ENCODE assay signal across 14 cellular contexts in the genomic region with DNA sequence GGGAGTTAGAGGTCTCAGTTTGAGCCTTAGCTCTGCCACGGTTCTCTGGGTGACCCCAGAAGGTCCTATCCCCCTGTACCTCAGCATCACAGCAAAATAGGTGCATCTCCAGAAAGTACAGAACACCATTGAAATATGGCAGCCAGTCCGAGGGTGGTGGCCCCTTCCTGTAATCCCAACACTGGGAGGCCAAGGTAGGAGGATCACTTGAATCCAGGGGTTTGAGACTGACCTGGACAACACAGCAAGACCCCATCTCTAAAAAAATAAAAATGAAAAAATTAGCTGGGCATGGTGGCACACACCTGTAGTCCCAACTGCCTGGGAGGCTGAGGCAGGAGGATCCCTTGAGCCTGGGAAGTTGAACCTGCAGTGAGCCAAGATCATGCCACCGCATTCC. TPM values are rescaled to one million over a fixed set of nuclear protein-coding genes. Genes with fewer than 3 reads are reported as not detected.
DNase-seq lines count a peak whose midpoint lies in the region; FAIRE-seq and TF ChIP-seq lines count a peak whose summit lies in the region.
"Had no signal": no experiment of that assay in that cellular context is flagged by ENCODE, and none has a peak within 500 bp of the region (broad histone marks: within the 10 kb centered on the region; RNA-seq: fewer than 3 reads in every experiment).

No MANE protein-coding gene starts in this region.

- no peak overlapping the region for H3K4ac ChIP-seq in H1 (replicated peaks; ENCODE audit: insufficient read length, low read depth, low read length)

- H2AFZ ChIP-seq in SU-DHL-6 (ENCODE audit: low read depth, low read length, severe bottlenecking) = no peak overlapping the region
- no peak overlapping the region for H2AFZ ChIP-seq in H1 (ENCODE audit: low read length)
- H2AFZ ChIP-seq: GM23248 had no signal

- in situ Hi-C loops in G401 (cut with HindIII; ENCODE audit: low sequenced_read_pairs) = no loop called here

- H3K23ac ChIP-seq in H1 (ENCODE audit: insufficient read length) = no peak overlapping the region

- H3K27me3 ChIP-seq in A673 (replicated peaks; ENCODE audit: insufficient read depth, low read depth, low read length, poor library complexity) = no peaks in the 10 kb centered on the region
- no peaks in the 10 kb centered on the region for H3K27me3 ChIP-seq in SU-DHL-6 (ENCODE audit: low read length)
- H3K27me3 ChIP-seq in H1 (replicated peaks in 1 of 4; ENCODE audit: control insufficient read depth in 3 of 4, extremely low read depth in 1 of 4, insufficient read depth in 3 of 4, low read length in 3 of 4) = no peaks in the 10 kb centered on the region; a peak in 2 of 7 replicates

- no TSS peak for BruUV-seq in A673 (replicated peaks; lab: Mats Ljungman, UMichigan)

- peak overlapping the region; percentile 27; the same call in 1 of the 2 replicates for H2BK20ac ChIP-seq in H1 (ENCODE audit: low read length)

- H3K4me1 ChIP-seq in A673 (ENCODE audit: insufficient read depth, low read length, poor library complexity, severe bottlenecking) (peaks cover 47% of the 10 kb centered on the region), HEK293 (ENCODE audit: control insufficient read depth, insufficient read depth, low read length) (no peaks in the 10 kb centered on the region), H1 (replicated peaks in 1 of 4; ENCODE audit: control insufficient read depth in 3 of 4, insufficient read depth in 4 of 4, low read length in 3 of 4) (peaks cover 0 to 11% (median 0%) of the 10 kb centered on the region in 4 experiments; a peak in 4 of 7 replicates)

- TF ChIP-seq POLR2A in H1 (IDR thresholded peaks at IDR 0.05; ENCODE audit: control extremely low read depth in 1 of 2, low read depth in 2 of 2, low read length in 2 of 2) = no peak

- TF ChIP-seq CTCF in A673 (conservative IDR thresholded peaks at IDR 0.05; ENCODE audit: low read depth, low read length) = no peak
- TF ChIP-seq CTCF in HEK293 (tag by site-specific recombination; IDR thresholded peaks at IDR 0.05) = no peak
- TF ChIP-seq CTCF in SU-DHL-6 (IDR thresholded peaks at IDR 0.05; ENCODE audit: insufficient read depth, low read length, poor library complexity, severe bottlenecking) = no peak
- TF ChIP-seq CTCF in H1 (IDR thresholded peaks at IDR 0.05; ENCODE audit: control extremely low read depth in 1 of 3, insufficient read depth in 1 of 3, low read depth in 1 of 3, low read length in 3 of 3) = no peak

- POLR2A ChIA-PET in A673 (lab: Charles Lee; ENCODE audit: low non-redundant PET) (interaction anchor here (0.6 kb wide), 1 partner anchor 345 kb away, joined by 4 read pairs; no protein-coding TSS in a partner anchor), HEK293 (lab: Yijun Ruan, JAX) (no interaction called here), H1 (lab: Charles Lee; ENCODE audit: partially characterized antibody) (interaction anchor here (1.2 to 1.4 kb wide), 2 partner anchors 9 to 436 kb away, joined by 3 read pairs; a partner anchor contains a TSS)

- no peaks in the 10 kb centered on the region for H3K79me1 ChIP-seq in H1 (ENCODE audit: low read depth, low read length)

- H3F3A ChIP-seq in SU-DHL-6 (ENCODE audit: insufficient read depth) = peaks cover 43% of the 10 kb centered on the region

- no peak overlapping the region for H2AK5ac ChIP-seq in H1 (ENCODE audit: low read depth, low read length)

- peak overlapping the region; percentile 48 for H3K27ac ChIP-seq in A673 (ENCODE audit: low read depth, low read length, poor library complexity, severe bottlenecking)
- H3K27ac ChIP-seq in HEK293 (ENCODE audit: extremely low read depth, low read depth, low read length) = no peak overlapping the region
- peak overlapping the region; percentile 14 for H3K27ac ChIP-seq in SU-DHL-6 (ENCODE audit: low read depth, low read length)
- no peak overlapping the region for H3K27ac ChIP-seq in H1 (ENCODE audit: low read depth, low read length)
- H3K27ac ChIP-seq: GM23248, KMS-11 had no signal

- H3K79me2 ChIP-seq in SU-DHL-6 (ENCODE audit: insufficient read depth, low read length) (no peaks in the 10 kb centered on the region), H1 (ENCODE audit: control insufficient read depth in 1 of 2, insufficient read depth in 2 of 2, low read length in 2 of 2) (no peaks in the 10 kb centered on the region)

- no peak overlapping the region for H4K91ac ChIP-seq in H1 (replicated peaks; ENCODE audit: insufficient read length, low read length)

- H3K9ac ChIP-seq in SU-DHL-6 (ENCODE audit: low read length) = no peak overlapping the region
- H3K9ac ChIP-seq in H1 (replicated peaks in 1 of 4; ENCODE audit: extremely low read depth in 1 of 4, low read depth in 3 of 4, low read length in 3 of 4) = no peak overlapping the region; a peak in 1 of 7 replicates
- H3K9ac ChIP-seq: GM23248, KMS-11 had no signal

- H3K4me3 ChIP-seq in A673 (ENCODE audit: low read depth, low read length, poor library complexity, severe bottlenecking) (no peak overlapping the region), HEK293 (ENCODE audit: low read depth, low read length) (no peak overlapping the region), SU-DHL-6 (ENCODE audit: insufficient read depth, low read length, poor library complexity, severe bottlenecking) (no peak overlapping the region), H1 (ENCODE audit: extremely low read depth in 1 of 4, insufficient read depth in 2 of 4, low read depth in 3 of 4, low read length in 4 of 4) (no peak overlapping the region)
- H3K4me3 ChIP-seq: GM23248 had no signal

- H3K36me3 ChIP-seq in A673 (ENCODE audit: insufficient read depth, low read length, poor library complexity, severe bottlenecking) (no peaks in the 10 kb centered on the region), HEK293 (ENCODE audit: control insufficient read depth in 2 of 2, insufficient read depth in 1 of 2, low read length in 2 of 2) (no peaks in the 10 kb centered on the region), SU-DHL-6 (ENCODE audit: low read length) (no peaks in the 10 kb centered on the region), H1 (ENCODE audit: control insufficient read depth in 2 of 4, insufficient read depth in 4 of 4, low read length in 3 of 4) (no peaks in the 10 kb centered on the region)

- H4K5ac ChIP-seq in H1 (ENCODE audit: insufficient read length, low read depth, low read length) = no peak overlapping the region

- H3K14ac ChIP-seq in H1 (ENCODE audit: insufficient read length) = no peak overlapping the region

- H3K9me2 ChIP-seq in SU-DHL-6 (replicated peaks; ENCODE audit: insufficient read depth, low read length) = no peaks in the 10 kb centered on the region

- no peak overlapping the region for H2BK120ac ChIP-seq in H1 (replicated peaks; ENCODE audit: low read depth, low read length)

- H3K4me2 ChIP-seq in SU-DHL-6 (ENCODE audit: low read depth, low read length, poor library complexity, severe bottlenecking) = no peak overlapping the region
- no peak overlapping the region for H3K4me2 ChIP-seq in H1 (ENCODE audit: insufficient read depth in 1 of 2, low read depth in 2 of 2, low read length in 2 of 2)

- TF ChIP-seq EP300 in H1 (IDR thresholded peaks at IDR 0.05; ENCODE audit: borderline replicate concordance in 1 of 2, low read depth in 2 of 2, low read length in 2 of 2) = no peak

- H2BK12ac ChIP-seq in H1 (ENCODE audit: low read depth, low read length) = no peak overlapping the region

- peak overlapping the region; percentile 5; the same call in 1 of the 2 replicates for H4K8ac ChIP-seq in H1 (ENCODE audit: extremely low read depth, insufficient read depth, low read length)

- 51% methylated on average over 3 of the region's 3 CpGs; no CpG with 5 or more reads in 1 of the 2 experiments for WGBS in H1 (ENCODE audit: extremely low coverage in 1 of 2, insufficient coverage in 1 of 2, insufficient read length in 1 of 2, insufficient replicate concordance in 2 of 2, low coverage in 1 of 2, low lambda C conversion rate in 2 of 2, missing lambda C conversion rate in 1 of 2), 2 experiments

- H4K20me1 ChIP-seq in SU-DHL-6 (ENCODE audit: low read depth, low read length) = no peaks in the 10 kb centered on the region
- H4K20me1 ChIP-seq in H1 (replicated peaks in 1 of 2; ENCODE audit: control insufficient read depth in 1 of 2, insufficient read depth in 2 of 2, low read length in 2 of 2) = peaks cover 0 to 10% of the 10 kb centered on the region in 2 experiments

- H3K56ac ChIP-seq in H1 (replicated peaks; ENCODE audit: insufficient read length, low read depth, low read length) = no peak overlapping the region

- CTCF ChIA-PET in A673 (lab: Charles Lee) (interaction anchor here (1.2 kb wide), 1 partner anchor 358 kb away, joined by 9 read pairs; no protein-coding TSS in a partner anchor), HEK293 (lab: Yijun Ruan, JAX) (interaction anchor here (0.6 to 4.2 kb wide), 35 partner anchors 11 to 1124 kb away, joined by 3 to 83 read pairs (median 6); no protein-coding TSS in a partner anchor), H1 (lab: Charles Lee; ENCODE audit: partially characterized antibody) (interaction anchor here (0.6 to 22.0 kb wide), 31 partner anchors 8 to 1126 kb away, joined by 3 to 668 read pairs (median 7); no protein-coding TSS in a partner anchor)

- H3K18ac ChIP-seq in H1 (ENCODE audit: extremely low read depth, low read length) = no peak overlapping the region

- H2BK5ac ChIP-seq in H1 (ENCODE audit: low read depth, low read length) = no peak overlapping the region

- no peaks in the 10 kb centered on the region for H3K9me3 ChIP-seq in A673 (ENCODE audit: low read depth, low read length, poor library complexity, severe bottlenecking)
- H3K9me3 ChIP-seq in HEK293 (ENCODE audit: control insufficient read depth, insufficient read depth, low read depth, low read length) = no peaks in the 10 kb centered on the region
- H3K9me3 ChIP-seq in SU-DHL-6 (ENCODE audit: insufficient read depth, low read length) = no peaks in the 10 kb centered on the region
- no peaks in the 10 kb centered on the region for H3K9me3 ChIP-seq in H1 (ENCODE audit: insufficient read depth in 2 of 2, low read depth in 1 of 2, low read length in 1 of 2)

- peaks cover 11% of the 10 kb centered on the region for H3K23me2 ChIP-seq in H1 (ENCODE audit: low read depth, low read length)

- intact Hi-C loops in A673 (cut with micrococcal nuclease; ENCODE audit: unreplicated experiment) = loop anchor here (1.0 to 5.0 kb wide), 4 partner anchors 267 to 884 kb away; a partner anchor contains a TSS

- FAIRE-seq in H1 (lab: Jason Lieb, UNC) = no peak
- FAIRE-seq: H54 had no signal

- no peak for TF ChIP-seq RAD21 in H1 (IDR thresholded peaks at IDR 0.05 in 1 of 2, conservative IDR thresholded peaks at IDR 0.05 in 1 of 2; ENCODE audit: low read depth in 2 of 2, low read length in 2 of 2)

- H2BK15ac ChIP-seq in H1 (ENCODE audit: low read length) = no peak overlapping the region

- DNase-seq in A673 (ENCODE audit: low spot score) (no peak), H1 (ENCODE audit: low read depth in 1 of 2, low spot score in 2 of 2) (no peak), G401 (ENCODE audit: low spot score) (no peak), NCI-H2171 (lab: John Stamatoyannopoulos, UW) (no peak)
- no peak for DNase-seq in stimulated activated CD4-positive, alpha-beta T cell treated with anti-CD3 and anti-CD28 coated beads, Interleukin-4, amount 100 ng/mL, for 4 hours
- DNase-seq: CD4-positive, alpha-beta memory T cell; GM23248; HFFc6 had no signal

RNA-seq across cellular contexts. Expression of a gene that starts 7.0 kb away (rescaled TPM):
- 0.47 and 0.55 TPM in 2 replicates for total RNA-seq in A673 (2021)
- 8.4 and 10.3 TPM in 2 replicates for total RNA-seq in H1 (2021; fragmentation: NEBNext Ultra II Directional; extraction: Animal tissue kit (Norgen Biotek cat#: 25700))
- polyA plus RNA-seq in H1 (2011; rRNA removed) = 4.0 and 6.9 TPM in 2 replicates
- 4.8 TPM for polyA plus RNA-seq in H1 (2011; cell fraction: cytosol; rRNA removed)
- 21.4 TPM for polyA plus RNA-seq in H1 (2011; cell fraction: nucleus; rRNA removed)
- 5.1 to 11.2 TPM (median 9.5 TPM) in 4 replicates for polyA plus RNA-seq in H1 (2012, experiment 1 of 2)
- 6.3 TPM for polyA plus RNA-seq in H1 (2012, experiment 2 of 2)
- polyA plus RNA-seq in H1 (2013, experiment 1 of 2) = 3.3 TPM
- polyA plus RNA-seq in H1 (2013, experiment 2 of 2) = 3.0 TPM
- 8.8 and 10.1 TPM in 2 replicates for polyA minus RNA-seq in H1 (2011; rRNA and poly(A)+ RNA removed)
- polyA minus RNA-seq in H1 (2011; cell fraction: cytosol; rRNA and poly(A)+ RNA removed) = 17.2 TPM
- 19.0 TPM for polyA minus RNA-seq in H1 (2011; cell fraction: nucleus; rRNA and poly(A)+ RNA removed)
- 18.2 and 18.7 TPM in 2 replicates for total RNA-seq in G401 (2014; rRNA removed; shearing (Covaris generic))
- total RNA-seq: CD4-positive, alpha-beta memory T cell; GM23248; HFFc6 had no signal
- polyA plus RNA-seq: BJ; CD14-positive monocyte; CD4-positive, alpha-beta memory T cell; GM23248 had no signal

Comparison
In these comparisons a context has a peak if more than half of its experiments do, and no peak if none do; other contexts are left out.
1. H3K27ac ChIP-seq: peak in A673 (single experiment) and SU-DHL-6 (single experiment); none in HEK293 (single experiment) and H1 (single experiment).